ENCODE assay signal across 8 cellular contexts in the genomic region with DNA sequence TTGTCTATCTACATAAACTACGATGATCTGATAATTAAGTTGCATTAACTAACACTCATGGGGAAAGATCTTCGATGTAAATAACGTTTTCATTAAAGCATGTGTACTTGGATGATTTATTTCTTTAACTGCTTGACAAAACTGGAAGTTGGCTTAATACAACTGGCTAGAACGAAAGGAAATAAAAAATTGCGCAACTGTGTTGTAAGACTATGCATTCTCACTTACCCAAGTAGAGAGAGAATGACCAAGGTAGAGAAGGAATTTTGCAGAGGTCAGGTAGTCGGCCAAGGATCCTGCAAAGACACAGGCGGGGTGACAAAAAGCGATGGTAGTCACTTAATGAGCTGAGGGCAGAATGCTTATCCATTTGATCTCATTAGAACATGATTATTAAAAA. TPM values are rescaled to one million over a fixed set of nuclear protein-coding genes. Genes with fewer than 3 reads are reported as not detected.
DNase-seq lines count a peak whose midpoint lies in the region; ATAC-seq and TF ChIP-seq lines count a peak whose summit lies in the region.

No MANE protein-coding gene starts in this region.

- H3K9ac ChIP-seq in endodermal cell (ENCODE audit: extremely low read depth, low read length, poor library complexity, severe bottlenecking), result peak overlapping the region; percentile 54

- no peak for TF ChIP-seq CTCF in AG04450 (IDR thresholded peaks at IDR 0.05; ENCODE audit: low read depth, low read length)
- TF ChIP-seq CTCF in endodermal cell (conservative IDR thresholded peaks at IDR 0.05), result no peak

- H3K27ac Mint-ChIP-seq in endodermal cell, result no peak overlapping the region
- H3K27ac Mint-ChIP-seq in naive thymus-derived CD8-positive, alpha-beta T cell, result peak overlapping the region in 5 of 10 donors; percentile 0 to 77 (median 46)

- H3K9me3 ChIP-seq in AG04450 (ENCODE audit: control insufficient read depth, insufficient read depth, low read length) (no peaks in the 10 kb centered on the region), endodermal cell (ENCODE audit: control insufficient read depth, low read length) (no peaks in the 10 kb centered on the region)

- peaks cover 48% of the 10 kb centered on the region for H3K36me3 Mint-ChIP-seq in endodermal cell (ENCODE audit: low read depth)
- peaks cover 0 to 15% (median 0%) of the 10 kb centered on the region in 3 donors for H3K36me3 Mint-ChIP-seq in naive thymus-derived CD8-positive, alpha-beta T cell

- H3K4me3 Mint-ChIP-seq in endodermal cell, result peak overlapping the region; percentile 81
- peak overlapping the region; percentile 81 to 97 (median 90) for H3K4me3 Mint-ChIP-seq in naive thymus-derived CD8-positive, alpha-beta T cell

- H3K9me3 Mint-ChIP-seq in endodermal cell, result no peaks in the 10 kb centered on the region
- no peaks in the 10 kb centered on the region for H3K9me3 Mint-ChIP-seq in naive thymus-derived CD8-positive, alpha-beta T cell

- ATAC-seq in naive thymus-derived CD8-positive, alpha-beta T cell, result no peak
- ATAC-seq in HG03039 (IDR thresholded peaks at IDR 0.05; ENCODE audit: unreplicated experiment), result no peak

- peaks cover 19% of the 10 kb centered on the region for H3K36me3 ChIP-seq in endodermal cell (ENCODE audit: control insufficient read depth, insufficient read depth, low read length)

- no peak for DNase-seq in AG04450 (ENCODE audit: low read depth, low spot score)
- DNase-seq in MV-4-11 (lab: John Stamatoyannopoulos, UW), result peak; percentile 87
- DNase-seq in endodermal cell, result no peak
- DNase-seq in naive thymus-derived CD8-positive, alpha-beta T cell, result no peak
- no peak for DNase-seq in RPMI8226
- DNase-seq in NCI-H1048 (lab: John Stamatoyannopoulos, UW), result no peak
- no peak for DNase-seq in superior temporal gyrus (ENCODE audit: extremely low spot score)

- POLR2A ChIA-PET in AG04450 (lab: Yijun Ruan, JAX), result interaction anchor here (1.1 to 1.9 kb wide), 4 partner anchors 34 to 139 kb away, joined by 3 to 9 read pairs (median 4); partner anchors contain the start of gene ASNSD1
- POLR2A ChIA-PET in naive thymus-derived CD8-positive, alpha-beta T cell (lab: Charles Lee), result interaction anchor here (0.8 to 2.4 kb wide), 6 partner anchors 11 to 205 kb away, joined by 4 to 17 read pairs (median 11); partner anchors contain the start of genes ORMDL1, PMS1 and WDR75

- 64 to 74% methylated on average over 3 to 8 of the region's 8 CpGs for WGBS in endodermal cell (ENCODE audit: insufficient coverage in 1 of 2, insufficient read length in 1 of 2), 2 experiments

- H3K27ac ChIP-seq in AG04450 (ENCODE audit: low read depth, low read length) (no peak overlapping the region), endodermal cell (ENCODE audit: low read depth, low read length) (no peak overlapping the region)

- CTCF ChIA-PET in AG04450 (lab: Charles Lee), result interaction anchor here (1.6 to 1.9 kb wide), 2 partner anchors 81 to 112 kb away, joined by 5 to 7 read pairs; partner anchors contain the start of gene ASNSD1

- peaks cover 43% of the 10 kb centered on the region for H3K27me3 Mint-ChIP-seq in endodermal cell (ENCODE audit: insufficient read depth)
- H3K27me3 Mint-ChIP-seq in naive thymus-derived CD8-positive, alpha-beta T cell, result peaks cover 0 to 21% (median 6%) of the 10 kb centered on the region in 5 donors

- peak overlapping the region; percentile 3; the same call in 1 of the 2 replicates for H3K4me3 ChIP-seq in AG04450 (ENCODE audit: low read depth, low read length)
- H3K4me3 ChIP-seq in endodermal cell (ENCODE audit: low read length), result peak overlapping the region; percentile 94

- peaks cover 3% of the 10 kb centered on the region for H3K4me1 ChIP-seq in endodermal cell (ENCODE audit: control insufficient read depth, insufficient read depth, low read length)

- peaks cover 53% of the 10 kb centered on the region for H3K4me1 Mint-ChIP-seq in endodermal cell
- peaks cover 21 to 47% (median 40%) of the 10 kb centered on the region in 4 donors for H3K4me1 Mint-ChIP-seq in naive thymus-derived CD8-positive, alpha-beta T cell

- H3K27me3 ChIP-seq in AG04450 (ENCODE audit: control insufficient read depth, insufficient read depth, low read length) (peaks cover 8% of the 10 kb centered on the region), endodermal cell (ENCODE audit: control insufficient read depth, insufficient read depth, low read length, poor library complexity, severe bottlenecking) (peaks cover 30% of the 10 kb centered on the region)

RNA-seq across cellular contexts. Expression of gene SLC40A1, which starts 1.0 kb away (rescaled TPM):
- 5.2 and 5.4 TPM in 2 replicates for polyA plus RNA-seq in AG04450 (2011; rRNA removed)
- polyA minus RNA-seq in AG04450 (2011; rRNA and poly(A)+ RNA removed), result 4.4 and 6.4 TPM in 2 replicates
- total RNA-seq in endodermal cell, result 10 to 100 TPM; 74.1 to 96.8 TPM
- 12.3 TPM for polyA plus RNA-seq in endodermal cell (2013, experiment 1 of 2)
- polyA plus RNA-seq in endodermal cell (2013, experiment 2 of 2), result 14.1 TPM
- total RNA-seq in naive thymus-derived CD8-positive, alpha-beta T cell, result 10 to 100 TPM; 18.2 to 18.4 TPM
- polyA plus RNA-seq in naive thymus-derived CD8-positive, alpha-beta T cell, result 10 to 100 TPM; 33.8 to 40.3 (median 37.4) TPM
